ENCODE assay signal across 12 cellular contexts in genomic region chr20:24949756-24950127, GRCh38. TPM values are rescaled to one million over a fixed set of nuclear protein-coding genes. Genes with fewer than 3 reads are reported as not detected.
DNase-seq lines count a peak whose midpoint lies in the region; ATAC-seq and TF ChIP-seq lines count a peak whose summit lies in the region.
"Had no signal": no experiment of that assay in that cellular context is flagged by ENCODE, and none has a peak within 500 bp of the region (broad histone marks: within the 10 kb centered on the region; RNA-seq: fewer than 3 reads in every experiment).

No MANE protein-coding gene starts in this region.

- H2BK5ac ChIP-seq in mesendoderm (ENCODE audit: low read length): no peak overlapping the region

- POLR2A ChIA-PET in activated CD4-positive, alpha-beta memory T cell treated with anti-CD3 and anti-CD28 coated beads, Interleukin-2, amount 10 ng/mL, durations not matched to agents 7 days and 5 days (lab: Charles Lee): interaction anchor here (0.8 to 4.5 kb wide), 8 partner anchors 11 to 115 kb away, joined by 3 to 39 read pairs (median 8); partner anchors contain the start of genes ACSS1 and APMAP

- H3K9me3 Mint-ChIP-seq in activated CD4-positive, alpha-beta memory T cell treated with anti-CD3 and anti-CD28 coated beads, Interleukin-2, amount 10 ng/mL, durations not matched to agents 7 days and 5 days: peaks cover 31% of the 10 kb centered on the region

- H3K79me2 ChIP-seq in mesendoderm (ENCODE audit: control insufficient read depth, insufficient read depth, low read length): no peaks in the 10 kb centered on the region

- no peaks in the 10 kb centered on the region for H3K79me1 ChIP-seq in mesendoderm (ENCODE audit: low read length)

- peak overlapping the region; percentile 89 for H3K4me3 Mint-ChIP-seq in activated CD4-positive, alpha-beta memory T cell treated with anti-CD3 and anti-CD28 coated beads, Interleukin-2, amount 10 ng/mL, durations not matched to agents 7 days and 5 days

- no peak overlapping the region for H4K8ac ChIP-seq in mesendoderm (ENCODE audit: low read depth, low read length)

- intact Hi-C loops in Right ventricle myocardium inferior (cut with DNase I): no loop called here
- intact Hi-C loops in left ventricle myocardium inferior (cut with micrococcal nuclease): no loop called here

- peaks cover 23% of the 10 kb centered on the region for H3K9me3 ChIP-seq in left ventricle myocardium inferior (replicated peaks)
- peaks cover 0 to 19% (median 0%) of the 10 kb centered on the region in 3 donors for H3K9me3 ChIP-seq in gastroesophageal sphincter

- H3K27me3 ChIP-seq in left ventricle myocardium inferior (ENCODE audit: low read depth) (peaks cover 31% of the 10 kb centered on the region), mesendoderm (ENCODE audit: insufficient read depth, low read length, poor library complexity) (no peaks in the 10 kb centered on the region), gastroesophageal sphincter (peaks cover 28% of the 10 kb centered on the region)

- no peak overlapping the region for H4K5ac ChIP-seq in mesendoderm (ENCODE audit: low read length)

- CTCF ChIA-PET in activated CD4-positive, alpha-beta memory T cell treated with anti-CD3 and anti-CD28 coated beads, Interleukin-2, amount 10 ng/mL, durations not matched to agents 7 days and 5 days (lab: Charles Lee): interaction anchor here (1.1 to 2.8 kb wide), 2 partner anchors 19 to 44 kb away, joined by 3 to 18 read pairs; no protein-coding TSS in a partner anchor

- no peak overlapping the region for H2AK5ac ChIP-seq in mesendoderm (ENCODE audit: low read length)

- H3K36me3 Mint-ChIP-seq in activated CD4-positive, alpha-beta memory T cell treated with anti-CD3 and anti-CD28 coated beads, Interleukin-2, amount 10 ng/mL, durations not matched to agents 7 days and 5 days (ENCODE audit: low read depth): peaks cover 79% of the 10 kb centered on the region

- H2BK120ac ChIP-seq in mesendoderm (ENCODE audit: low read depth, low read length): no peak overlapping the region

- TF ChIP-seq CTCF in left ventricle myocardium inferior (IDR thresholded peaks at IDR 0.05; ENCODE audit: borderline replicate concordance) (no peak), gastroesophageal sphincter (IDR thresholded peaks at IDR 0.05) (no peak)

- H3K27ac ChIP-seq in left ventricle myocardium inferior (replicated peaks): no peak overlapping the region
- H3K27ac ChIP-seq in mesendoderm (ENCODE audit: low read depth, low read length): no peak overlapping the region
- H3K27ac ChIP-seq in gastroesophageal sphincter: peak overlapping the region in 1 of 4 donors; percentile 52

- H3K9ac ChIP-seq in mesendoderm (ENCODE audit: low read length): no peak overlapping the region

- TF ChIP-seq EP300 in gastroesophageal sphincter (IDR thresholded peaks at IDR 0.05): no peak

- H3K36me3 ChIP-seq in left ventricle myocardium inferior (no peaks in the 10 kb centered on the region), mesendoderm (ENCODE audit: control insufficient read depth, insufficient read depth, low read length) (no peaks in the 10 kb centered on the region), gastroesophageal sphincter (peaks cover 0 to 9% of the 10 kb centered on the region in 2 donors)

- H3K27ac Mint-ChIP-seq in activated CD4-positive, alpha-beta memory T cell treated with anti-CD3 and anti-CD28 coated beads, Interleukin-2, amount 10 ng/mL, durations not matched to agents 7 days and 5 days: peak overlapping the region; percentile 98

- H3K18ac ChIP-seq in mesendoderm (ENCODE audit: low read length): no peak overlapping the region

- no peaks in the 10 kb centered on the region for H3K4me1 ChIP-seq in left ventricle myocardium inferior
- no peaks in the 10 kb centered on the region for H3K4me1 ChIP-seq in mesendoderm (ENCODE audit: control insufficient read depth, low read depth, low read length)
- no peaks in the 10 kb centered on the region for H3K4me1 ChIP-seq in gastroesophageal sphincter

- DNase-seq in Right ventricle myocardium inferior (ENCODE audit: missing footprints) (no peak), left ventricle myocardium inferior (no peak), mesendoderm (peak; percentile 10), SKM-1 (lab: John Stamatoyannopoulos, UW; ENCODE audit: unreplicated experiment) (no peak)
- DNase-seq in activated CD4-positive, alpha-beta memory T cell treated with anti-CD3 and anti-CD28 coated beads, Interleukin-2, amount 10 ng/mL, durations not matched to agents 7 days and 5 days: peak; percentile 58
- DNase-seq: Calu3, erythroblast, NCI-H1048, SHP77 had no signal

- H3K4me2 ChIP-seq in mesendoderm (ENCODE audit: low read length): no peak overlapping the region

- H3K4me1 Mint-ChIP-seq in activated CD4-positive, alpha-beta memory T cell treated with anti-CD3 and anti-CD28 coated beads, Interleukin-2, amount 10 ng/mL, durations not matched to agents 7 days and 5 days: peaks cover 74% of the 10 kb centered on the region

- H3K23ac ChIP-seq in mesendoderm (ENCODE audit: low read length): no peak overlapping the region

- WGBS in mesendoderm (ENCODE audit: extremely low coverage, insufficient coverage, low lambda C conversion rate): no CpG with 5 or more reads among the region's 6 CpGs
- WGBS in gastroesophageal sphincter (ENCODE audit: low coverage in 1 of 2), 2 donors: no CpG with 5 or more reads among the region's 6 CpGs

- no peak overlapping the region for H3K56ac ChIP-seq in mesendoderm (ENCODE audit: low read length)

- H3K4me3 ChIP-seq in left ventricle myocardium inferior: no peak overlapping the region
- H3K4me3 ChIP-seq in mesendoderm (ENCODE audit: low read length): no peak overlapping the region
- peak overlapping the region in 1 of 2 donors; percentile 30 for H3K4me3 ChIP-seq in gastroesophageal sphincter

- H2BK15ac ChIP-seq in mesendoderm (replicated peaks; ENCODE audit: low read depth): no peak overlapping the region

- no peak for TF ChIP-seq POLR2A in gastroesophageal sphincter (IDR thresholded peaks at IDR 0.05)

- no peak overlapping the region for H3K4ac ChIP-seq in mesendoderm (ENCODE audit: low read depth, low read length)

- no peaks in the 10 kb centered on the region for H3K27me3 Mint-ChIP-seq in activated CD4-positive, alpha-beta memory T cell treated with anti-CD3 and anti-CD28 coated beads, Interleukin-2, amount 10 ng/mL, durations not matched to agents 7 days and 5 days

- ATAC-seq in Right ventricle myocardium inferior (peak; percentile 9), HG02840 (IDR thresholded peaks at IDR 0.05; ENCODE audit: low FRiP score, unreplicated experiment) (no peak), HG02759 (IDR thresholded peaks at IDR 0.05; ENCODE audit: unreplicated experiment) (no peak), gastroesophageal sphincter (no peak)

RNA-seq across cellular contexts. Expression of gene CST7, which starts 0.7 kb away (rescaled TPM):
- total RNA-seq in Right ventricle myocardium inferior (1.4 TPM), left ventricle myocardium inferior (0.66 TPM), gastroesophageal sphincter (1 to 10 TPM in 1 of 4 donors, under 1 TPM in 1, not detected in 2; 0.37 to 4.0 TPM)
- 100 to 1,000 TPM; 178 to 182 TPM for total RNA-seq in activated CD4-positive, alpha-beta memory T cell treated with anti-CD3 and anti-CD28 coated beads, Interleukin-2, amount 10 ng/mL, durations not matched to agents 7 days and 5 days
- polyA plus RNA-seq in mesendoderm (2013, experiment 1 of 2): not detected
- not detected for polyA plus RNA-seq in mesendoderm (2013, experiment 2 of 2)
- total RNA-seq: Calu3 had no signal

RNA-seq across cellular contexts. Expression of gene APMAP, which starts 42.8 kb away (rescaled TPM):
- total RNA-seq in Right ventricle myocardium inferior (26.8 TPM), left ventricle myocardium inferior (23.8 TPM), gastroesophageal sphincter (10 to 100 TPM; 24.3 to 46.8 (median 35.9) TPM)
- 10 to 100 TPM; 44.1 to 46.5 TPM for total RNA-seq in activated CD4-positive, alpha-beta memory T cell treated with anti-CD3 and anti-CD28 coated beads, Interleukin-2, amount 10 ng/mL, durations not matched to agents 7 days and 5 days
- 39.6 TPM for polyA plus RNA-seq in mesendoderm (2013, experiment 1 of 2)
- polyA plus RNA-seq in mesendoderm (2013, experiment 2 of 2): 38.0 TPM

Comparison
In these comparisons a context has a peak if more than half of its experiments do, and no peak if none do; other contexts are left out.
1. DNase-seq: peak in activated CD4-positive, alpha-beta memory T cell treated with anti-CD3 and anti-CD28 coated beads, Interleukin-2, amount 10 ng/mL, durations not matched to agents 7 days and 5 days (single experiment) and mesendoderm (single experiment); none in Right ventricle myocardium inferior (single experiment), left ventricle myocardium inferior (single experiment) and SKM-1 (single experiment).
2. RNA of gene CST7, which starts 0.7 kb away (total RNA-seq): 178 to 182 TPM in activated CD4-positive, alpha-beta memory T cell treated with anti-CD3 and anti-CD28 coated beads, Interleukin-2, amount 10 ng/mL, durations not matched to agents 7 days and 5 days; 1.4 TPM in Right ventricle myocardium inferior (single experiment), 0.66 TPM in left ventricle myocardium inferior (single experiment) and 0.37 to 4.0 TPM in gastroesophageal sphincter; every median in the first group is over 10 times any median in the second.